ENCODE assay signal across 10 cellular contexts in genomic region chr6:119476554-119476953, GRCh38.
DNase-seq lines count a peak whose midpoint lies in the region; ATAC-seq, FAIRE-seq and TF ChIP-seq lines count a peak whose summit lies in the region.
"Had no signal": no experiment of that assay in that cellular context is flagged by ENCODE, and none has a peak within 500 bp of the region (broad histone marks: within the 10 kb centered on the region; RNA-seq: fewer than 3 reads in every experiment).

No MANE protein-coding gene starts in this region.

- POLR2A ChIA-PET in K562 (lab: Yijun Ruan, JAX): no interaction called here

- no peak for TF ChIP-seq CTCF in K562 (IDR thresholded peaks at IDR 0.05 in 2 of 3, conservative IDR thresholded peaks at IDR 0.05 in 1 of 3; ENCODE audit: insufficient read depth in 2 of 3, low read depth in 1 of 3, low read length in 3 of 3)

- H4K20me1 ChIP-seq in K562 (replicated peaks; ENCODE audit: control insufficient read depth, insufficient read depth, low read length): no peaks in the 10 kb centered on the region

- intact Hi-C loops in K562 (cut with micrococcal nuclease): loop anchor here (10.0 kb wide), 1 partner anchor 122 kb away; no protein-coding TSS in a partner anchor

- H3K79me2 ChIP-seq in K562 (ENCODE audit: control insufficient read depth, insufficient read depth, low read length): no peaks in the 10 kb centered on the region

- CTCF ChIA-PET in K562 (lab: Yijun Ruan, JAX; ENCODE audit: low intra/inter-chr PET ratio): no interaction called here

- H3K4me1 ChIP-seq in K562 (replicated peaks in 1 of 2; ENCODE audit: control insufficient read depth in 2 of 2, insufficient read depth in 2 of 2, low read length in 2 of 2): peaks cover 4 to 21% of the 10 kb centered on the region in 2 experiments; a peak in 3 of 5 replicates

- H3K4me2 ChIP-seq in K562 (ENCODE audit: insufficient read depth, low read length): no peak overlapping the region; the same call in 1 of the 2 replicates

- TF ChIP-seq POLR2A in K562 (conservative IDR thresholded peaks at IDR 0.05): no peak

- H3K4me3 ChIP-seq in K562: no peak overlapping the region

- H3K27me3 ChIP-seq in K562 (ENCODE audit: control insufficient read depth in 2 of 2, insufficient read depth in 2 of 2, low read length in 2 of 2): no peaks in the 10 kb centered on the region

- no peaks in the 10 kb centered on the region for H3K9me1 ChIP-seq in K562 (ENCODE audit: control insufficient read depth, insufficient read depth, low read length)

- in situ Hi-C loops in K562 (cut with MboI): no loop called here

- ATAC-seq in GM21423 (IDR thresholded peaks at IDR 0.05; ENCODE audit: unreplicated experiment) (peak; percentile 91), HG03095 (IDR thresholded peaks at IDR 0.05; ENCODE audit: unreplicated experiment) (peak; percentile 84), K562 (peak; percentile 7; the same call in 2 of the 3 replicates)

- H3K36me3 ChIP-seq in K562 (ENCODE audit: control insufficient read depth, insufficient read depth, low read length): no peaks in the 10 kb centered on the region

- no peak for TF ChIP-seq RAD21 in K562 (CRISPR knock-in tag; conservative IDR thresholded peaks at IDR 0.05 in 1 of 2, IDR thresholded peaks at IDR 0.05 in 1 of 2)

- FAIRE-seq in GM18507 (lab: Jason Lieb, UNC) (peak; percentile 47), K562 (lab: Jason Lieb, UNC) (no peak), frontal cortex (lab: Jason Lieb, UNC) (no peak)

- 39% methylated on average over 4 of the region's 4 CpGs for whole genome bisulfite sequencing in K562 (ENCODE audit: insufficient coverage, low coverage, missing lambda C conversion rate)

- peak overlapping the region; percentile 74 for H2AFZ ChIP-seq in K562 (ENCODE audit: low read depth, low read length)

- H3K9ac ChIP-seq in K562 (ENCODE audit: insufficient read depth in 1 of 2, low read depth in 2 of 2, low read length in 2 of 2): no peak overlapping the region; a peak in 2 of 4 replicates

- peak overlapping the region; percentile 13; the same call in 1 of the 3 replicates for H3K27ac ChIP-seq in K562 (ENCODE audit: extremely low read depth, low read depth, low read length)
- H3K27ac ChIP-seq: C4-2B had no signal

- DNase-seq in GM18507 (ENCODE audit: extremely low spot score, insufficient read length, low read depth): no peak
- no peak for DNase-seq in K562 (ENCODE audit: extremely low read depth in 1 of 4, low spot score in 3 of 4)
- DNase-seq in RKO (ENCODE audit: low spot score): no peak
- DNase-seq in Ammon's horn (ENCODE audit: low spot score): no peak
- DNase-seq in frontal cortex (ENCODE audit: low spot score in 2 of 2): no peak
- no peak for DNase-seq in NCI-H2029 (lab: John Stamatoyannopoulos, UW)
- DNase-seq: activated CD8-positive, alpha-beta memory T cell treated with anti-CD3 and anti-CD28 coated beads for 24 hours had no signal

- BruUV-seq in K562 (replicated peaks; lab: Mats Ljungman, UMichigan): no TSS peak

- TF ChIP-seq EP300 in K562 (IDR thresholded peaks at IDR 0.05; ENCODE audit: low read length): no peak

- no peaks in the 10 kb centered on the region for H3K9me3 ChIP-seq in K562 (replicated peaks; ENCODE audit: control insufficient read depth, insufficient read depth, low read depth, low read length)

TF ChIP-seq in K562, 482 proteins besides CTCF, POLR2A, EP300 and RAD21:
- TF ChIP-seq SRSF7 (optimal IDR thresholded peaks at IDR 0.05; ENCODE audit: low read depth, low read length): no peak
- TF ChIP-seq KLF10 (CRISPR knock-in tag; IDR thresholded peaks at IDR 0.05): no peak
- no peak for TF ChIP-seq PHTF2 (CRISPR knock-in tag; IDR thresholded peaks at IDR 0.05)
- TF ChIP-seq ZNF655 (CRISPR knock-in tag; IDR thresholded peaks at IDR 0.05): no peak
- no peak for TF ChIP-seq CEBPB (tag; IDR thresholded peaks at IDR 0.05)
- TF ChIP-seq TCF3 (CRISPR knock-in tag; IDR thresholded peaks at IDR 0.05): no peak
- no peak for TF ChIP-seq POLR2AphosphoS5 (IDR thresholded peaks at IDR 0.05; ENCODE audit: control insufficient read depth, insufficient read depth, low read depth, low read length)
- no peak for TF ChIP-seq ELK3 (CRISPR knock-in tag; IDR thresholded peaks at IDR 0.05)
- no peak for TF ChIP-seq THRAP3 (IDR thresholded peaks at IDR 0.05; ENCODE audit: borderline replicate concordance)
- TF ChIP-seq FIP1L1 (IDR thresholded peaks at IDR 0.05; ENCODE audit: low read depth, low read length, poor library complexity, severe bottlenecking): no peak
- no peak for TF ChIP-seq ZKSCAN1 (IDR thresholded peaks at IDR 0.05; ENCODE audit: low read depth, low read length)
- no peak for TF ChIP-seq ID3 (CRISPR knock-in tag; IDR thresholded peaks at IDR 0.05)
- no peak for TF ChIP-seq ID3 (tag; IDR thresholded peaks at IDR 0.05)
- no peak for TF ChIP-seq CEBPG (CRISPR knock-in tag; IDR thresholded peaks at IDR 0.05)
- no peak for TF ChIP-seq CEBPG (tag; conservative IDR thresholded peaks at IDR 0.05 in 1 of 2, IDR thresholded peaks at IDR 0.05 in 1 of 2)
- no peak for TF ChIP-seq ZKSCAN3 (CRISPR knock-in tag; IDR thresholded peaks at IDR 0.05)
- no peak for TF ChIP-seq BCL6 (CRISPR knock-in tag; IDR thresholded peaks at IDR 0.05)
- no peak for TF ChIP-seq ZNF740 (CRISPR knock-in tag; IDR thresholded peaks at IDR 0.05)
- TF ChIP-seq ZNF740 (tag; IDR thresholded peaks at IDR 0.05): no peak
- no peak for TF ChIP-seq ZBTB9 (CRISPR knock-in tag; IDR thresholded peaks at IDR 0.05)
- no peak for TF ChIP-seq CHD2 (IDR thresholded peaks at IDR 0.05; ENCODE audit: low read depth, low read length)

Comparison
In these comparisons a context has a peak if more than half of its experiments do, and no peak if none do; other contexts are left out.
1. ATAC-seq: peak in every context shown above with its lines; median percentile 91 in GM21423; 84 in HG03095; 7 in K562.